Comparison of ENCODE assay signal across 1 cellular context in the genomic region with DNA sequence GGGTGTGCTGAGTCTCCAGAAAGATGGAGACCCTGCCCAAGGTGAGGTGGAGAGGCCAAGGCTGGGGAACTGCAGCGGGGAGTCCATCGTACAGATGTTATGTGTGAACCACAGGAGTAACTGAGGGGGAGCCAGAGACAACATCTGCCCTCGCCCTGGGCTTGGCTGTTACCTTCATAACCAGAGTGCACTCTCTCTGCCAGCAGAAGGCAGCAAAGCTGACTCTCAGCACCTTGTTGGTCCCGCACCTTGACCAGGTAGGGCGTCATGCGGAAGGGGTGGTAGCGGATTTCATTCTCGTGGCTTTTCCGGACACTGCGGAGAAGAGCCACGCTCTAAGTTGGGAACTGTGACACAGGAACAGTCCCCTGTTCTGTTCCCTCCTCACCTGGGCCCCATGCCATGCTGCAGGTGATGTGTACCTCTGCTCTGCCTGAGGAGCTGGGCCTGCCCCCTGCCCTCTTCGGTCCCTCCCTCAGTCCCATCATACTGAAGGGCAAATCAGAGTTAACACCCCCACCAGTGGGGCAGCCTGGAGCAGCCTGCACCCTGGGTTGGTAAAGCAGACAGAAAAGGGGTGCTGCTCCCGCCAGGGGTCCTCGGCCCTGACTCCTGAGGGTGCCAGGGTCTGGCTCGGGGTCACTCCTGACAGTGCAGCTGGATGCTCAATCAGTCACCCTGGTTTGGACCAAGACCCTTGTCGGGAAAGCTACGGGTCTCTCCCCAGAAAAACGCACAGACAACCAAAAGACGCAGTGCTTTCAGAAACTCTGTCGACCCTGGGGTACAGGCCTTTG.
TF ChIP-seq lines count a peak whose summit lies in the region.

No MANE protein-coding gene starts in this region.

TF ChIP-seq in GM23338, 12 proteins besides CTCF, POLR2A, EP300 and RAD21 (continued from another document):
- no peak for TF ChIP-seq ZNF462 (CRISPR knock-in tag; IDR thresholded peaks at IDR 0.05)
- TF ChIP-seq EZH2 (IDR thresholded peaks at IDR 0.05; ENCODE audit: low read depth, unreplicated experiment), result no peak
- TF ChIP-seq REST (IDR thresholded peaks at IDR 0.05; ENCODE audit: unreplicated experiment), result no peak
- no peak for TF ChIP-seq EZH2phosphoT487 (IDR thresholded peaks at IDR 0.05; ENCODE audit: unreplicated experiment)
- TF ChIP-seq ZNF114 (CRISPR knock-in tag; IDR thresholded peaks at IDR 0.05), result no peak
